23 cellular contexts compared by ENCODE assay signal in genomic region chr14:92903359-92903758, GRCh38. TPM values are rescaled to one million over a fixed set of nuclear protein-coding genes. Genes with fewer than 3 reads are reported as not detected.
DNase-seq lines count a peak whose midpoint lies in the region; ATAC-seq and TF ChIP-seq lines count a peak whose summit lies in the region.
"Had no signal": no experiment of that assay in that cellular context is flagged by ENCODE, and none has a peak within 500 bp of the region (broad histone marks: within the 10 kb centered on the region; RNA-seq: fewer than 3 reads in every experiment).

No MANE protein-coding gene starts in this region.

- intact Hi-C loops in MCF 10A (cut with micrococcal nuclease), result no loop called here

- no peaks in the 10 kb centered on the region for H3K4me1 ChIP-seq in HEK293 (ENCODE audit: control insufficient read depth, insufficient read depth, low read length)
- H3K4me1 ChIP-seq: spleen, stomach, tibial artery had no signal

- BruUV-seq in MCF 10A (replicated peaks; lab: Mats Ljungman, UMichigan), result no TSS peak

- peaks cover 4% of the 10 kb centered on the region for H3K27me3 Mint-ChIP-seq in activated T-cell treated with anti-CD3 and anti-CD28 coated beads, Interleukin-2, amount 50 U/mL, for 4 hours (ENCODE audit: low read depth)
- peaks cover 39% of the 10 kb centered on the region for H3K27me3 Mint-ChIP-seq in MCF 10A (ENCODE audit: insufficient read depth, unreplicated experiment)

- peaks cover 25% of the 10 kb centered on the region for H3K4me1 Mint-ChIP-seq in activated T-cell treated with anti-CD3 and anti-CD28 coated beads, Interleukin-2, amount 50 U/mL, for 4 hours (ENCODE audit: low read depth)
- no peaks in the 10 kb centered on the region for H3K4me1 Mint-ChIP-seq in MCF 10A (ENCODE audit: insufficient read depth, unreplicated experiment)

- peak; percentile 21 for DNase-seq in activated T-cell treated with anti-CD3 and anti-CD28 coated beads, Interleukin-2, amount 50 U/mL, for 4 hours
- no peak for DNase-seq in activated T-cell treated with anti-CD3 and anti-CD28 coated beads, Interleukin-2, amount 50 U/mL, for 1 hour
- peak; percentile 34 for DNase-seq in activated naive CD4-positive, alpha-beta T cell treated with anti-CD3 and anti-CD28 coated beads, Interleukin-2, amount 50 U/mL, for 16 hours
- peak; percentile 10 for DNase-seq in stimulated activated CD4-positive, alpha-beta T cell treated with anti-CD3 and anti-CD28 coated beads, Interleukin-4, amount 100 ng/mL, for 1 hour
- DNase-seq in HK-2 (ENCODE audit: unreplicated experiment), result no peak
- DNase-seq in MCF 10A (ENCODE audit: unreplicated experiment), result no peak
- DNase-seq: activated effector memory CD4-positive, alpha-beta T cell treated with Interleukin-2 at 50 U/mL for 16 hours; C1 segment of cervical spinal cord; effector CD4-positive, alpha-beta T cell; Kasumi-1; NCI-H1694 treated with DMSO at 0.1 percent for 48 hours; NCI-H510A treated with DMSO at 0.1 percent for 48 hours; right cardiac atrium; SIG-M5; spleen; stomach; T1000; tibial artery had no signal

- H3K4me3 Mint-ChIP-seq in activated T-cell treated with anti-CD3 and anti-CD28 coated beads, Interleukin-2, amount 50 U/mL, for 4 hours, result no peak overlapping the region
- H3K4me3 Mint-ChIP-seq in MCF 10A (ENCODE audit: unreplicated experiment), result no peak overlapping the region
- H3K4me3 Mint-ChIP-seq: neural crest cell had no signal

- H3K27ac ChIP-seq in HEK293 (ENCODE audit: extremely low read depth, low read depth, low read length), result no peak overlapping the region
- H3K27ac ChIP-seq: spleen, stomach, tibial artery had no signal

- no peaks in the 10 kb centered on the region for H3K36me3 Mint-ChIP-seq in activated T-cell treated with anti-CD3 and anti-CD28 coated beads, Interleukin-2, amount 50 U/mL, for 4 hours (ENCODE audit: insufficient read depth)
- no peaks in the 10 kb centered on the region for H3K36me3 Mint-ChIP-seq in MCF 10A (ENCODE audit: insufficient read depth, unreplicated experiment)

- no peak overlapping the region for H3K4me3 ChIP-seq in HEK293 (ENCODE audit: low read depth, low read length)
- H3K4me3 ChIP-seq: spleen, stomach, tibial artery had no signal

- no peaks in the 10 kb centered on the region for H3K9me3 Mint-ChIP-seq in activated T-cell treated with anti-CD3 and anti-CD28 coated beads, Interleukin-2, amount 50 U/mL, for 4 hours
- H3K9me3 Mint-ChIP-seq in MCF 10A (ENCODE audit: unreplicated experiment), result no peaks in the 10 kb centered on the region
- H3K9me3 Mint-ChIP-seq: neural crest cell had no signal

- no peaks in the 10 kb centered on the region for H3K36me3 ChIP-seq in HEK293 (ENCODE audit: control insufficient read depth in 2 of 2, insufficient read depth in 1 of 2, low read length in 2 of 2)
- H3K36me3 ChIP-seq: spleen, stomach, tibial artery had no signal

- no peak overlapping the region for H3K27ac Mint-ChIP-seq in MCF 10A (ENCODE audit: low read depth, unreplicated experiment)

- ATAC-seq in activated T-cell treated with anti-CD3 and anti-CD28 coated beads, Interleukin-2, amount 50 U/mL, for 4 hours, result peak; percentile 65 to 68
- no peak for ATAC-seq in GM19328 (IDR thresholded peaks at IDR 0.05; ENCODE audit: unreplicated experiment)
- ATAC-seq: right cardiac atrium had no signal

- no peaks in the 10 kb centered on the region for H3K9me3 ChIP-seq in HEK293 (ENCODE audit: control insufficient read depth, insufficient read depth, low read depth, low read length)
- H3K9me3 ChIP-seq: spleen, stomach, tibial artery had no signal

- CTCF ChIA-PET in HEK293 (lab: Yijun Ruan, JAX), result no interaction called here
- CTCF ChIA-PET in MCF 10A (lab: Yijun Ruan, JAX), result interaction anchor here (0.6 kb wide), 1 partner anchor 1584 kb away, joined by 3 read pairs; no protein-coding TSS in a partner anchor

- no peak for TF ChIP-seq CTCF in HEK293 (tag by site-specific recombination; IDR thresholded peaks at IDR 0.05)
- no peak for TF ChIP-seq CTCF in MCF 10A (IDR thresholded peaks at IDR 0.05; ENCODE audit: unreplicated experiment)

- POLR2A ChIA-PET in HEK293 (lab: Yijun Ruan, JAX), result no interaction called here
- POLR2A ChIA-PET in MCF 10A (lab: Yijun Ruan, JAX), result interaction anchor here (0.6 to 1.7 kb wide), 2 partner anchors 11 to 21 kb away, joined by 3 to 4 read pairs; no protein-coding TSS in a partner anchor

TF ChIP-seq in HEK293, 187 proteins besides CTCF, POLR2A, EP300 and RAD21:
- peak; percentile 34; the same call in 1 of the 2 replicates for TF ChIP-seq EGR2 (tag by site-specific recombination; IDR thresholded peaks at IDR 0.05; ENCODE audit: low read depth)
- TF ChIP-seq ZBTB6 (tag by site-specific recombination; IDR thresholded peaks at IDR 0.05), result no peak
- TF ChIP-seq ZFHX2 (tag by site-specific recombination; conservative IDR thresholded peaks at IDR 0.05), result peak; percentile 25

RNA-seq across cellular contexts. Expression of gene CHGA, which starts 19.6 kb away (rescaled TPM):
- total RNA-seq in activated T-cell treated with anti-CD3 and anti-CD28 coated beads, Interleukin-2, amount 50 U/mL, for 4 hours, result under 1 TPM in 1 of 3 donors, not detected in 2; 0.18 TPM
- total RNA-seq in MCF 10A (2022), result 0.35 TPM in 1 of 2 replicates, not detected in the other
- total RNA-seq: bronchial epithelial cell, Daoy, right cardiac atrium, spleen had no signal

Comparison
In these comparisons a context has a peak if more than half of its experiments do, and no peak if none do; other contexts are left out.
1. DNase-seq: peak in activated T-cell treated with anti-CD3 and anti-CD28 coated beads, Interleukin-2, amount 50 U/mL, for 4 hours (single experiment), activated naive CD4-positive, alpha-beta T cell treated with anti-CD3 and anti-CD28 coated beads, Interleukin-2, amount 50 U/mL, for 16 hours (single experiment) and stimulated activated CD4-positive, alpha-beta T cell treated with anti-CD3 and anti-CD28 coated beads, Interleukin-4, amount 100 ng/mL, for 1 hour (single experiment); none in activated T-cell treated with anti-CD3 and anti-CD28 coated beads, Interleukin-2, amount 50 U/mL, for 1 hour (single experiment), HK-2 (single experiment) and MCF 10A (single experiment).